In the genomic region with DNA sequence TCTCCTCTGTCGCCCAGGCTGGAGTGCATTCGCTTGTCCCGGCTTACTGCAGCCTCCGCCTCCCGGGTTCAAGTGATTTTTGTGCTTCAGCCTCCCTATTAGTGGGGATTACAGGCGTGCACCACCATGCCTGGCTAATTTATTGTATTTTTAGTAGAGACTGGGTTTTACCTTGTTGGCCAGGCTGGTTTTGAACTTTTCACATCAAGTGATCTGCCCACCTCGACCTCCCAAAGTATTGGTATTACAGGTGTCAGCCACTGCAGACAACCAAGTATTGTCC, we compare ENCODE assay signal across 8 cellular contexts. TPM values are rescaled to one million over a fixed set of nuclear protein-coding genes. Genes with fewer than 3 reads are reported as not detected.
DNase-seq lines count a peak whose midpoint lies in the region; ATAC-seq, FAIRE-seq and TF ChIP-seq lines count a peak whose summit lies in the region.

No MANE protein-coding gene starts in this region.

- 48 to 78% (median 69%) methylated on average over 7 of the region's 7 CpGs for WGBS in spleen, 5 donors

- CTCF ChIA-PET in activated CD8-positive, alpha-beta T cell treated with anti-CD3 and anti-CD28 coated beads, Interleukin-2, amount 10 ng/mL, durations not matched to agents 7 days and 5 days (lab: Charles Lee), result no interaction called here

- ATAC-seq in activated CD8-positive, alpha-beta T cell treated with anti-CD3 and anti-CD28 coated beads, Interleukin-2, amount 10 ng/mL, durations not matched to agents 7 days and 5 days, result no peak
- ATAC-seq in GM18517 (IDR thresholded peaks at IDR 0.05; ENCODE audit: unreplicated experiment), result no peak
- no peak for ATAC-seq in HG03571 (IDR thresholded peaks at IDR 0.05; ENCODE audit: unreplicated experiment)
- ATAC-seq in omental fat pad (ENCODE audit: low FRiP score), result no peak

- H3K9me3 Mint-ChIP-seq in activated CD8-positive, alpha-beta T cell treated with anti-CD3 and anti-CD28 coated beads, Interleukin-2, amount 10 ng/mL, durations not matched to agents 7 days and 5 days (ENCODE audit: insufficient read depth), result no peaks in the 10 kb centered on the region

- peak overlapping the region; percentile 91 to 99 (median 93) for H3K27ac ChIP-seq in spleen

- H3K36me3 ChIP-seq in spleen, result peaks cover 0 to 53% (median 42%) of the 10 kb centered on the region in 6 donors

- DNase-seq in HFF-Myc (ENCODE audit: extremely low read depth, low read depth), result no peak
- DNase-seq in activated CD8-positive, alpha-beta T cell treated with anti-CD3 and anti-CD28 coated beads, Interleukin-2, amount 10 ng/mL, durations not matched to agents 7 days and 5 days, result no peak
- no peak for DNase-seq in spleen
- DNase-seq in frontal cortex (ENCODE audit: low spot score in 2 of 2), result no peak
- DNase-seq in omental fat pad (ENCODE audit: low spot score), result no peak

- intact Hi-C loops in spleen (cut with DNase I; ENCODE audit: low total_unique reads), result no loop called here

- POLR2A ChIA-PET in activated CD8-positive, alpha-beta T cell treated with anti-CD3 and anti-CD28 coated beads, Interleukin-2, amount 10 ng/mL, durations not matched to agents 7 days and 5 days (lab: Charles Lee), result no interaction called here

- FAIRE-seq in frontal cortex (lab: Jason Lieb, UNC), result no peak

- H3K36me3 Mint-ChIP-seq in activated CD8-positive, alpha-beta T cell treated with anti-CD3 and anti-CD28 coated beads, Interleukin-2, amount 10 ng/mL, durations not matched to agents 7 days and 5 days (ENCODE audit: low read depth), result peaks cover 57% of the 10 kb centered on the region

- H3K27me3 ChIP-seq in spleen (replicated peaks in 1 of 7), result no peaks in the 10 kb centered on the region

- H3K27me3 Mint-ChIP-seq in activated CD8-positive, alpha-beta T cell treated with anti-CD3 and anti-CD28 coated beads, Interleukin-2, amount 10 ng/mL, durations not matched to agents 7 days and 5 days (ENCODE audit: low read depth), result no peaks in the 10 kb centered on the region

- peaks cover 23 to 70% (median 41%) of the 10 kb centered on the region in 6 donors for H3K4me1 ChIP-seq in spleen

- H3K9me3 ChIP-seq in spleen, result no peaks in the 10 kb centered on the region

- peak overlapping the region; percentile 97 for H3K27ac Mint-ChIP-seq in activated CD8-positive, alpha-beta T cell treated with anti-CD3 and anti-CD28 coated beads, Interleukin-2, amount 10 ng/mL, durations not matched to agents 7 days and 5 days

- TF ChIP-seq CTCF in HFF-Myc (IDR thresholded peaks at IDR 0.05; ENCODE audit: low read depth, low read length, missing control alignments), result no peak
- no peak for TF ChIP-seq CTCF in spleen (IDR thresholded peaks at IDR 0.05 in 8 of 11, conservative IDR thresholded peaks at IDR 0.05 in 3 of 11)
- TF ChIP-seq CTCF in omental fat pad (IDR thresholded peaks at IDR 0.05), result no peak

- no peak for TF ChIP-seq POLR2A in spleen (IDR thresholded peaks at IDR 0.05)

- H3K4me1 Mint-ChIP-seq in activated CD8-positive, alpha-beta T cell treated with anti-CD3 and anti-CD28 coated beads, Interleukin-2, amount 10 ng/mL, durations not matched to agents 7 days and 5 days (ENCODE audit: low read depth), result peaks cover 52% of the 10 kb centered on the region

- peak overlapping the region; percentile 100 for H3K4me3 Mint-ChIP-seq in activated CD8-positive, alpha-beta T cell treated with anti-CD3 and anti-CD28 coated beads, Interleukin-2, amount 10 ng/mL, durations not matched to agents 7 days and 5 days

- H3K4me3 ChIP-seq in HFF-Myc (replicated peaks; ENCODE audit: low read depth, low read length) (peak overlapping the region; percentile 86), iPS-11a (ENCODE audit: low read depth, low read length) (peak overlapping the region; percentile 98), spleen (peak overlapping the region; percentile 75 to 99 (median 90))

RNA-seq across cellular contexts. Expression of gene RPS27A, which starts 1.1 kb away (rescaled TPM):
- 100 to 1,000 TPM; 889 to 959 TPM for total RNA-seq in activated CD8-positive, alpha-beta T cell treated with anti-CD3 and anti-CD28 coated beads, Interleukin-2, amount 10 ng/mL, durations not matched to agents 7 days and 5 days
- total RNA-seq in spleen (1,000 to 10,000 TPM in 6 of 7 donors, 100 to 1,000 TPM in 1; 939 to 1,680 (median 1,135) TPM), frontal cortex (726 TPM), omental fat pad (1,000 to 10,000 TPM; 1,333 to 2,174 (median 1,743) TPM)
- polyA plus RNA-seq in spleen, result 1,000 to 10,000 TPM; 3,792 to 4,730 (median 3,877) TPM

RNA-seq across cellular contexts. Expression of gene CLHC1, which starts 1.5 kb away (rescaled TPM):
- total RNA-seq in activated CD8-positive, alpha-beta T cell treated with anti-CD3 and anti-CD28 coated beads, Interleukin-2, amount 10 ng/mL, durations not matched to agents 7 days and 5 days, result 1 to 10 TPM; 6.3 to 8.5 TPM
- total RNA-seq in spleen (10 to 100 TPM in 5 of 7 donors, 1 to 10 TPM in 2; 5.2 to 34.7 (median 10.6) TPM), frontal cortex (48.1 TPM), omental fat pad (1 to 10 TPM; 5.6 to 7.7 (median 6.0) TPM)
- 10 to 100 TPM in 2 of 3 donors, 1 to 10 TPM in 1; 6.6 to 24.1 (median 15.5) TPM for polyA plus RNA-seq in spleen

RNA-seq across cellular contexts. Expression of gene MTIF2, which starts 35.4 kb away (rescaled TPM):
- 10 to 100 TPM; 26.1 to 28.5 TPM for total RNA-seq in activated CD8-positive, alpha-beta T cell treated with anti-CD3 and anti-CD28 coated beads, Interleukin-2, amount 10 ng/mL, durations not matched to agents 7 days and 5 days
- total RNA-seq in spleen (10 to 100 TPM; 18.4 to 28.5 (median 23.8) TPM), frontal cortex (29.8 TPM), omental fat pad (10 to 100 TPM; 21.5 to 25.3 (median 22.9) TPM)
- 10 to 100 TPM; 19.4 to 22.4 (median 20.4) TPM for polyA plus RNA-seq in spleen
